In genomic region chr10:122786269-122786668, GRCh38 we compare ENCODE assay signal across 10 cellular contexts. TPM values are rescaled to one million over a fixed set of nuclear protein-coding genes. Genes with fewer than 3 reads are reported as not detected.
DNase-seq lines count a peak whose midpoint lies in the region; ATAC-seq and TF ChIP-seq lines count a peak whose summit lies in the region.
"Had no signal": no experiment of that assay in that cellular context is flagged by ENCODE, and none has a peak within 500 bp of the region (broad histone marks: within the 10 kb centered on the region; RNA-seq: fewer than 3 reads in every experiment).

No MANE protein-coding gene starts in this region.

- ATAC-seq in GM21723 (IDR thresholded peaks at IDR 0.05; ENCODE audit: unreplicated experiment), result no peak
- ATAC-seq in left colon, result no peak
- no peak for ATAC-seq in GM19397 (IDR thresholded peaks at IDR 0.05; ENCODE audit: unreplicated experiment)

- no peak overlapping the region for H3K27ac ChIP-seq in Karpas-422 (ENCODE audit: low read length)
- H3K27ac ChIP-seq: SK-N-MC had no signal

- in situ Hi-C loops in T47D (cut with HindIII; ENCODE audit: low pct_unique_long_range_greater_than_20kb, low sequenced_read_pairs), result no loop called here

- TF ChIP-seq CTCF in GM10248 (IDR thresholded peaks at IDR 0.05; ENCODE audit: control extremely low read depth, extremely low read depth, low read depth, missing control alignments), result no peak

- CTCF ChIA-PET in GM10248 (lab: Yijun Ruan, JAX), result no interaction called here

- 0 out of 2 replicates have a peak, but pooled peaks cover 3% of the 10 kb centered on the region for H4K20me1 ChIP-seq in Karpas-422 (ENCODE audit: insufficient read depth, low read depth, low read length)

- DNase-seq in GM10248 (ENCODE audit: extremely low spot score), result peak; percentile 48
- peak; percentile 77 for DNase-seq in Karpas-422
- peak; percentile 63 to 72 for DNase-seq in T47D (ENCODE audit: low read depth in 1 of 2, low spot score in 1 of 2)
- DNase-seq in midbrain (lab: John Stamatoyannopoulos, UW), result peak; percentile 25
- no peak for DNase-seq in left colon
- no peak for DNase-seq in DMS79 (lab: John Stamatoyannopoulos, UW)
- DNase-seq: activated naive CD4-positive, alpha-beta T cell treated with Interleukin-2 at 50 U/mL for 16 hours had no signal

- no peaks in the 10 kb centered on the region for H3K79me2 ChIP-seq in Karpas-422 (ENCODE audit: low read length)

- intact Hi-C loops in left colon (cut with DNase I, micrococcal nuclease), result no loop called here

- POLR2A ChIA-PET in GM10248 (lab: Yijun Ruan, JAX), result no interaction called here

- no peak overlapping the region for H3K9ac ChIP-seq in Karpas-422 (ENCODE audit: low read length)

- H2AFZ ChIP-seq in Karpas-422 (ENCODE audit: low read length), result no peak overlapping the region

- H3K4me3 ChIP-seq in Karpas-422 (ENCODE audit: low read length), result no peak overlapping the region
- H3K4me3 ChIP-seq: SK-N-MC had no signal

- H3K4me1 ChIP-seq in Karpas-422 (ENCODE audit: low read length), result no peaks in the 10 kb centered on the region

- no peaks in the 10 kb centered on the region for H3K9me2 ChIP-seq in Karpas-422 (replicated peaks; ENCODE audit: insufficient read depth, low read length)

- H3K36me3 ChIP-seq in Karpas-422 (ENCODE audit: insufficient read depth, low read length), result no peaks in the 10 kb centered on the region

- H3K9me3 ChIP-seq in Karpas-422 (ENCODE audit: low read length), result no peaks in the 10 kb centered on the region

- H3K4me2 ChIP-seq in Karpas-422 (ENCODE audit: low read depth, low read length, poor library complexity, severe bottlenecking), result no peak overlapping the region

- H3K27me3 ChIP-seq in Karpas-422 (ENCODE audit: low read length), result no peaks in the 10 kb centered on the region

RNA-seq across cellular contexts. Expression of gene CUZD1, which starts 59.4 kb away (rescaled TPM):
- 1.1 and 1.2 TPM in 2 replicates for total RNA-seq in Karpas-422 (2014; rRNA removed; shearing (Covaris generic); ENCODE audit: low replicate concordance)
- total RNA-seq in left colon, result under 1 TPM; 0.64 to 0.82 TPM

Comparison
In these comparisons a context has a peak if more than half of its experiments do, and no peak if none do; other contexts are left out.
1. DNase-seq: peak in GM10248 (single experiment), Karpas-422 (single experiment), T47D (2 of 2) and midbrain (single experiment); none in left colon (0 of 2) and DMS79 (single experiment).